ENCODE assay signal across 9 cellular contexts in the genomic region with DNA sequence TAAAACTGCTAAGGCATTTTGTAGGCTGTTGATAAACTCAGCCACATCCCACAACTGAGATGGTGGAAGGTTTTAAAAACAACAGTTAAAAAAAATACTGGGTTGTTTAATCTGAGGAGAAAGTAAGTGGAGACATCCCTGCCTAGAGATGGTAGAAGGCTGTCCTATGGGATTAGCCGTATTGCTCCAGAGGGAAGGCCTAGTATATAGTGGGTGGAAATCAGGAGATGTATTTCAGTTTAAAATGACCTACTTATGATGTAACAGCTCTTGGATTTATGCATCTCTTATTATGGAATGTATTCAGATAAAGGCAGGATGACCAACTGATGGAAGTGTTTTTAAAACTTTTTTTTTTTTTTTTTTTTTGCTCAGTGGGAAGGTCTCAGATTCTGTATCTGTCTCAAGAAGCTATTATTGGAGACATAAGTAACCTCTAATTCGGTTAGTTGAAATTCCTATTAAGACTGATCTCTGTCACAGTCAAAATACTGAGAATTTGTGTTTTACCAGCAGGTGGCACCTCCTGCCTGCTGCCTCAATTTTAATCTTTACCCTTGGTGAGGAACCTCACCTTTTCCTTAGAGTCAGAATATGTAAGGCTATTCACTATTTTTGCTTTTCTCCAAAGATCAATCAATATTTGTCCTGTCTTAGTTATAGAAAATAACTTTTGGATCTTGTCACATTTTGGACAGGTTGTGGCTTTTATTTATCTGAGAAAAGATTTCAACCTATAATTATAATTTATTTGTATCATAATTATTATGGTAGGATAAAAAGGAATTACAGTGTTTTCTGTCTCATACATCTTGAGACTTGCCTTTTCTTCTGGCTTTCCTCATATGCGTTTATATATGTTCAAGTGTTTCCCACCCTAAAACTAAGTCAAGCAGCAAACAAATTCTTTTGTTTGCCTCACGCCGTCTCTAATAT.
DNase-seq lines count a peak whose midpoint lies in the region; TF ChIP-seq lines count a peak whose summit lies in the region.
"Had no signal": no experiment of that assay in that cellular context is flagged by ENCODE, and none has a peak within 500 bp of the region (broad histone marks: within the 10 kb centered on the region; RNA-seq: fewer than 3 reads in every experiment).

No MANE protein-coding gene starts in this region.

- no peaks in the 10 kb centered on the region for H3K9me2 ChIP-seq in PC-9 (ENCODE audit: insufficient read depth)
- no peaks in the 10 kb centered on the region for H3K9me2 ChIP-seq in neural cell (ENCODE audit: insufficient read depth, low read length)

- H3K9me3 ChIP-seq in PC-9 (ENCODE audit: insufficient read depth, low read depth) (no peaks in the 10 kb centered on the region), neural cell (ENCODE audit: low read length) (no peaks in the 10 kb centered on the region)
- H3K9me3 ChIP-seq: BLaER1 had no signal

- no peaks in the 10 kb centered on the region for H3F3A ChIP-seq in PC-9 (ENCODE audit: insufficient read depth, low read depth)
- H3F3A ChIP-seq in neural cell (ENCODE audit: insufficient read depth, low read length, poor library complexity, severe bottlenecking), result no peaks in the 10 kb centered on the region

- H3K27ac ChIP-seq in HL-60 (replicated peaks), result no peak overlapping the region
- no peak overlapping the region for H3K27ac ChIP-seq in PC-9
- H3K27ac ChIP-seq in neural cell (ENCODE audit: low read length), result no peak overlapping the region
- H3K27ac ChIP-seq: BLaER1 had no signal

- H2AFZ ChIP-seq in PC-9 (no peak overlapping the region), neural cell (ENCODE audit: low read depth, low read length) (no peak overlapping the region)

- TF ChIP-seq RAD21 in neural cell (conservative IDR thresholded peaks at IDR 0.05), result peak; percentile 88

- H3K36me3 ChIP-seq in PC-9 (ENCODE audit: low read depth) (peaks cover 17% of the 10 kb centered on the region), neural cell (ENCODE audit: insufficient read depth, low read length) (peaks cover 7% of the 10 kb centered on the region)

- H3K4me2 ChIP-seq in PC-9 (no peak overlapping the region), neural cell (ENCODE audit: low read length) (no peak overlapping the region)
- H3K4me2 ChIP-seq: BLaER1 had no signal

- H3K27me3 Mint-ChIP-seq in endothelial cell (ENCODE audit: unreplicated experiment), result no peaks in the 10 kb centered on the region

- no peak overlapping the region for H3K4me3 ChIP-seq in HL-60 (replicated peaks; ENCODE audit: insufficient read depth, low read length)
- no peak overlapping the region for H3K4me3 ChIP-seq in PC-9
- H3K4me3 ChIP-seq in neural cell (ENCODE audit: low read length), result no peak overlapping the region
- H3K4me3 ChIP-seq: BLaER1 had no signal

- no peaks in the 10 kb centered on the region for H3K4me1 ChIP-seq in PC-9 (replicated peaks; ENCODE audit: insufficient read depth)
- H3K4me1 ChIP-seq: BLaER1 had no signal

- no peaks in the 10 kb centered on the region for H3K9me3 Mint-ChIP-seq in endothelial cell (ENCODE audit: unreplicated experiment)

- H3K4me3 Mint-ChIP-seq in endothelial cell (ENCODE audit: unreplicated experiment), result no peak overlapping the region

- TF ChIP-seq EP300 in neural cell (conservative IDR thresholded peaks at IDR 0.05; ENCODE audit: poor library complexity, severe bottlenecking), result no peak

- H3K9ac ChIP-seq in neural cell (ENCODE audit: low read length), result no peak overlapping the region
- H3K9ac ChIP-seq: BLaER1 had no signal

- H3K36me3 Mint-ChIP-seq in endothelial cell (ENCODE audit: low read depth, unreplicated experiment), result no peaks in the 10 kb centered on the region

- POLR2A ChIA-PET in PC-9 (lab: Charles Lee; ENCODE audit: unreplicated experiment), result no interaction called here

- H3K79me2 ChIP-seq in PC-9 (ENCODE audit: low read depth), result no peaks in the 10 kb centered on the region
- H3K79me2 ChIP-seq in neural cell (replicated peaks; ENCODE audit: insufficient read depth, low read length), result no peaks in the 10 kb centered on the region

- H3K4me1 Mint-ChIP-seq in endothelial cell (ENCODE audit: unreplicated experiment), result no peaks in the 10 kb centered on the region

- BruUV-seq in PC-9 (replicated peaks; lab: Mats Ljungman, UMichigan), result no TSS peak

- peak; percentile 19 for TF ChIP-seq CTCF in HL-60 (IDR thresholded peaks at IDR 0.05; ENCODE audit: insufficient read depth, low read length)
- TF ChIP-seq CTCF in PC-9 (conservative IDR thresholded peaks at IDR 0.05), result peak; percentile 87
- peak; percentile 66 for TF ChIP-seq CTCF in endothelial cell (IDR thresholded peaks at IDR 0.05; ENCODE audit: unreplicated experiment)
- peak; percentile 79 for TF ChIP-seq CTCF in neural cell (IDR thresholded peaks at IDR 0.05; ENCODE audit: poor library complexity, severe bottlenecking)

- CTCF ChIA-PET in PC-9 (lab: Charles Lee), result interaction anchor here (0.6 to 0.7 kb wide), 7 partner anchors 197 to 608 kb away, joined by 3 to 9 read pairs (median 6); no protein-coding TSS in a partner anchor

- H3K27ac Mint-ChIP-seq in endothelial cell (ENCODE audit: unreplicated experiment), result no peak overlapping the region

- no peaks in the 10 kb centered on the region for H3K27me3 ChIP-seq in HL-60 (ENCODE audit: insufficient read depth, poor library complexity, severe bottlenecking)
- no peaks in the 10 kb centered on the region for H3K27me3 ChIP-seq in PC-9 (ENCODE audit: insufficient read depth, low read depth)
- no peaks in the 10 kb centered on the region for H3K27me3 ChIP-seq in neural cell (ENCODE audit: insufficient read depth, low read depth, low read length)
- H3K27me3 ChIP-seq: BLaER1 had no signal

- DNase-seq in NCI-H1417 (lab: John Stamatoyannopoulos, UW) (peak; percentile 24 to 71 (median 35)), NCI-H1417 treated with DMSO at 0.1 percent for 48 hours (lab: John Stamatoyannopoulos, UW) (no peak), HL-60 (ENCODE audit: low read depth in 1 of 2, low spot score in 1 of 2) (peak; percentile 8 to 32), PC-9 (peak in 1 of 2 experiments; percentile 37), endothelial cell (ENCODE audit: low spot score) (peak; percentile 28)
- no peak for DNase-seq in activated CD8-positive, alpha-beta memory T cell treated with anti-CD3 and anti-CD28 coated beads, Interleukin-2, amount 50 U/mL, for 48 hours
- DNase-seq in stimulated activated CD4-positive, alpha-beta T cell treated with anti-CD3 and anti-CD28 coated beads, Interleukin-4, amount 100 ng/mL, for 4 hours, result no peak

- intact Hi-C loops in PC-9 (cut with micrococcal nuclease; ENCODE audit: unreplicated experiment), result loop anchor here (1.0 kb wide), 4 partner anchors 301 to 433 kb away; no protein-coding TSS in a partner anchor

- H4K20me1 ChIP-seq in PC-9 (ENCODE audit: insufficient read depth), result no peaks in the 10 kb centered on the region
- no peaks in the 10 kb centered on the region for H4K20me1 ChIP-seq in neural cell (ENCODE audit: insufficient read depth)
- H4K20me1 ChIP-seq: BLaER1 had no signal

TF ChIP-seq in neural cell, 6 proteins besides CTCF, POLR2A, EP300 and RAD21:
- no peak for TF ChIP-seq MXI1 (conservative IDR thresholded peaks at IDR 0.05; ENCODE audit: poor library complexity, severe bottlenecking)
- peak; percentile 85 for TF ChIP-seq SMC3 (conservative IDR thresholded peaks at IDR 0.05; ENCODE audit: poor library complexity)
TF ChIP-seq in neural cell: peak in this region for 1.

Comparison
In these comparisons a context has a peak if more than half of its experiments do, and no peak if none do; other contexts are left out.
1. DNase-seq: peak in NCI-H1417 (3 of 3), HL-60 (2 of 2) and endothelial cell (single experiment); none in NCI-H1417 treated with DMSO at 0.1 percent for 48 hours (single experiment), activated CD8-positive, alpha-beta memory T cell treated with anti-CD3 and anti-CD28 coated beads, Interleukin-2, amount 50 U/mL, for 48 hours (single experiment) and stimulated activated CD4-positive, alpha-beta T cell treated with anti-CD3 and anti-CD28 coated beads, Interleukin-4, amount 100 ng/mL, for 4 hours (0 of 2).
2. CTCF ChIP-seq: peak in every context shown above with its lines; median percentile 87 in PC-9; 79 in neural cell; 66 in endothelial cell; 19 in HL-60.